8 cellular contexts compared by ENCODE assay signal in genomic region chr15:88274534-88275460, GRCh38. TPM values are rescaled to one million over a fixed set of nuclear protein-coding genes. Genes with fewer than 3 reads are reported as not detected.
A peak's percentile ranks its signal among the peaks of the same experiment; 100 is the strongest.
DNase-seq lines count a peak whose midpoint lies in the region; ATAC-seq and TF ChIP-seq lines count a peak whose summit lies in the region.

No MANE protein-coding gene starts in this region.

- H3K4me1 ChIP-seq in spleen = no peaks in the 10 kb centered on the region

- H2AFZ ChIP-seq in SU-DHL-6 (ENCODE audit: low read depth, low read length, severe bottlenecking) = no peak overlapping the region

- no peaks in the 10 kb centered on the region for H3K79me2 ChIP-seq in SU-DHL-6 (ENCODE audit: insufficient read depth, low read length)

- no peak for TF ChIP-seq POLR2A in spleen (IDR thresholded peaks at IDR 0.05)

- H3K4me3 ChIP-seq in HL-60 (replicated peaks; ENCODE audit: insufficient read depth, low read length) (no peak overlapping the region), SU-DHL-6 (ENCODE audit: insufficient read depth, low read length, poor library complexity, severe bottlenecking) (no peak overlapping the region), spleen (no peak overlapping the region)

- H3K27me3 ChIP-seq in HL-60 (ENCODE audit: insufficient read depth, poor library complexity, severe bottlenecking) (no peaks in the 10 kb centered on the region), SU-DHL-6 (ENCODE audit: low read length) (no peaks in the 10 kb centered on the region), spleen (replicated peaks in 1 of 7) (peaks cover 0 to 39% (median 7%) of the 10 kb centered on the region in 7 donors)

- TF ChIP-seq CTCF in HL-60 (IDR thresholded peaks at IDR 0.05; ENCODE audit: insufficient read depth, low read length) (peak; percentile 83), SU-DHL-6 (IDR thresholded peaks at IDR 0.05; ENCODE audit: insufficient read depth, low read length, poor library complexity, severe bottlenecking) (peak; percentile 59), spleen (IDR thresholded peaks at IDR 0.05 in 8 of 11, conservative IDR thresholded peaks at IDR 0.05 in 3 of 11) (peak; percentile 27 to 87 (median 70))

- H3K36me3 ChIP-seq in SU-DHL-6 (ENCODE audit: low read length) = no peaks in the 10 kb centered on the region
- H3K36me3 ChIP-seq in spleen = no peaks in the 10 kb centered on the region

- DNase-seq in COLO829 (ENCODE audit: low spot score) (peak; percentile 81), HL-60 (ENCODE audit: low read depth in 1 of 2, low spot score in 1 of 2) (peak in 1 of 2 experiments; percentile 56), anterior cingulate cortex (lab: John Stamatoyannopoulos, UW) (peak in 55 of 58 donors; percentile 15 to 84 (median 58)), hippocampal formation (lab: John Stamatoyannopoulos, UW) (peak; percentile 45 to 61), spleen (peak; percentile 79), NCI-H524 treated with DMSO at 0.1 percent for 48 hours (lab: John Stamatoyannopoulos, UW) (no peak)

- H3K9me2 ChIP-seq in SU-DHL-6 (replicated peaks; ENCODE audit: insufficient read depth, low read length) = no peaks in the 10 kb centered on the region

- H3K9me3 ChIP-seq in SU-DHL-6 (ENCODE audit: insufficient read depth, low read length) (no peaks in the 10 kb centered on the region), spleen (no peaks in the 10 kb centered on the region)

- intact Hi-C loops in spleen (cut with DNase I; ENCODE audit: low total_unique reads) = no loop called here

- H3F3A ChIP-seq in SU-DHL-6 (ENCODE audit: insufficient read depth) = no peaks in the 10 kb centered on the region

- H4K20me1 ChIP-seq in SU-DHL-6 (ENCODE audit: low read depth, low read length) = no peaks in the 10 kb centered on the region

- H3K27ac ChIP-seq in HL-60 (replicated peaks) = no peak overlapping the region
- H3K27ac ChIP-seq in SU-DHL-6 (ENCODE audit: low read depth, low read length) = no peak overlapping the region
- H3K27ac ChIP-seq in spleen = no peak overlapping the region

- H3K4me2 ChIP-seq in SU-DHL-6 (ENCODE audit: low read depth, low read length, poor library complexity, severe bottlenecking) = no peak overlapping the region

- WGBS in spleen, 5 donors = 39 to 44% (median 42%) methylated on average over 9 to 11 of the region's 11 CpGs

- H3K9ac ChIP-seq in SU-DHL-6 (ENCODE audit: low read length) = no peak overlapping the region

- ATAC-seq in GM19328 (IDR thresholded peaks at IDR 0.05; ENCODE audit: unreplicated experiment) = peak; percentile 75

RNA-seq across cellular contexts. Expression of gene NTRK3, which starts 18.3 kb away (rescaled TPM):
- total RNA-seq in spleen = 1 to 10 TPM in 6 of 7 donors, under 1 TPM in 1; 0.33 to 6.6 (median 2.2) TPM
- polyA plus RNA-seq in spleen = 1 to 10 TPM; 1.3 to 2.4 (median 1.6) TPM
